ENCODE assay signal across 8 cellular contexts in genomic region chr15:40754883-40755815, GRCh38. TPM values are rescaled to one million over a fixed set of nuclear protein-coding genes. Genes with fewer than 3 reads are reported as not detected.
A peak's percentile ranks its signal among the peaks of the same experiment; 100 is the strongest.
DNase-seq lines count a peak whose midpoint lies in the region; ATAC-seq, FAIRE-seq and TF ChIP-seq lines count a peak whose summit lies in the region.

RMDN3 (minus strand) TSS chr15:40755254; CDS start chr15:40754783, 471 bp downstream.

- peak within 1 kb of the TSS; percentile 65 to 74 for H3K27ac ChIP-seq in kidney (ENCODE audit: low read depth in 2 of 2, low read length in 2 of 2)

- no peak for TF ChIP-seq CTCF in AG09319 (IDR thresholded peaks at IDR 0.05; ENCODE audit: low read depth, low read length)
- TF ChIP-seq CTCF in kidney (IDR thresholded peaks at IDR 0.05; ENCODE audit: borderline replicate concordance, extremely low read depth, insufficient read depth) = peak; percentile 20

- FAIRE-seq in kidney (lab: Jason Lieb, UNC) = no peak

- DNase-seq in AG09319 (ENCODE audit: extremely low read depth, low read depth) (peak; percentile 64), NCI-H510A (lab: John Stamatoyannopoulos, UW) (peak; percentile 78), cerebellar cortex (ENCODE audit: low spot score) (peak; percentile 93), kidney (peak; percentile 97)
- DNase-seq in activated CD4-positive, CD25-positive, alpha-beta regulatory T cell treated with anti-CD3 and anti-CD28 coated beads, Interleukin-2, amount 50 U/mL, for 72 hours = peak; percentile 96
- peak; percentile 95 for DNase-seq in stimulated activated CD4-positive, alpha-beta T cell treated with anti-CD3 and anti-CD28 coated beads, Interleukin-15, amount 100 ng/mL, for 24 hours

- H3K4me1 ChIP-seq in kidney (ENCODE audit: control insufficient read depth in 1 of 2, insufficient read depth in 1 of 2, low read depth in 1 of 2, low read length in 2 of 2) = peaks cover 0 to 3% of the 10 kb centered on the region in 2 donors

- ATAC-seq in GM19035 (IDR thresholded peaks at IDR 0.05; ENCODE audit: unreplicated experiment) = peak; percentile 86
- peak; percentile 79 for ATAC-seq in HG03354 (IDR thresholded peaks at IDR 0.05; ENCODE audit: poor library complexity, severe bottlenecking, unreplicated experiment)

- peak within 1 kb of the TSS; percentile 85 to 94 for H3K4me3 ChIP-seq in kidney (ENCODE audit: low read length in 2 of 2)

- peak within 1 kb of the TSS; percentile 91 to 92 for H3K9ac ChIP-seq in kidney (ENCODE audit: low read length in 2 of 2)

- intact Hi-C loops in kidney (cut with DNase I) = no loop called here

- H3K36me3 ChIP-seq in kidney (ENCODE audit: control insufficient read depth in 1 of 2, insufficient read depth in 2 of 2, low read length in 2 of 2) = peaks cover 13 to 18% of the 10 kb centered on the region in 2 donors

- H3K9me3 ChIP-seq in kidney (ENCODE audit: control insufficient read depth in 1 of 2, low read length in 2 of 2) = no peaks in the 10 kb centered on the region

RNA-seq across cellular contexts. Expression of gene RMDN3, which starts in this region (rescaled TPM):
- 38.2 TPM for total RNA-seq in kidney
- 34.9 TPM for polyA plus RNA-seq in kidney (ENCODE audit: insufficient read depth, low read depth, low replicate concordance)

Comparison
In these comparisons a context has a peak if more than half of its experiments do, and no peak if none do; other contexts are left out.
1. Peak in every context shown above with its lines: DNase-seq, ATAC-seq, H3K4me3 ChIP-seq and H3K27ac ChIP-seq.